15 cellular contexts compared by ENCODE assay signal in genomic region chr22:45200230-45200629, GRCh38.
"Had no signal": no experiment of that assay in that cellular context is flagged by ENCODE, and none has a peak within 500 bp of the region (broad histone marks: within the 10 kb centered on the region; RNA-seq: fewer than 3 reads in every experiment).

No MANE protein-coding gene starts in this region.

- H3K4me1 ChIP-seq: breast epithelium, upper lobe of right lung had no signal

- DNase-seq: activated CD4-positive, alpha-beta T cell treated with anti-CD3 and anti-CD28 coated beads, Interleukin-2, amount 10 ng/mL, durations not matched to agents 7 days and 5 days; anterior cingulate cortex; cerebellar nuclear complex; erythroblast; mammary epithelial cell; naive thymus-derived CD4-positive, alpha-beta T cell; retina; stimulated activated CD4-positive, alpha-beta T cell treated with anti-CD3 and anti-CD28 coated beads, Interleukin-15, amount 100 ng/mL, for 24 hours; stimulated activated CD4-positive, alpha-beta T cell treated with anti-CD3 and anti-CD28 coated beads, Interleukin-4, amount 100 ng/mL, for 24 hours; stimulated activated naive CD4-positive, alpha-beta T cell treated with Interleukin-2 at 50 U/mL for 16 hours; upper lobe of right lung had no signal

- H3K4me3 ChIP-seq: breast epithelium, gastroesophageal sphincter, upper lobe of right lung had no signal

- H3K9me3 Mint-ChIP-seq: activated CD4-positive, alpha-beta T cell treated with anti-CD3 and anti-CD28 coated beads, Interleukin-2, amount 10 ng/mL, durations not matched to agents 7 days and 5 days; activated T-helper 1 cell treated with anti-CD3 and anti-CD28 coated beads, Interleukin-12 subunit alpha, Interleukin-12 subunit beta, Interleukin-2, Interleukin-4 antibody, amounts not matched to agents 30 ng/mL and 10 ng/mL and 1 ng/mL, durations not matched to agents 14 hours and 24 hours and 36 hours; naive thymus-derived CD4-positive, alpha-beta T cell had no signal

- H3K4me3 Mint-ChIP-seq: activated CD4-positive, alpha-beta T cell treated with anti-CD3 and anti-CD28 coated beads, Interleukin-2, amount 10 ng/mL, durations not matched to agents 7 days and 5 days; activated T-helper 1 cell treated with anti-CD3 and anti-CD28 coated beads, Interleukin-12 subunit alpha, Interleukin-12 subunit beta, Interleukin-2, Interleukin-4 antibody, amounts not matched to agents 30 ng/mL and 10 ng/mL and 1 ng/mL, durations not matched to agents 14 hours and 24 hours and 36 hours; naive thymus-derived CD4-positive, alpha-beta T cell had no signal

- H3K9me3 ChIP-seq: breast epithelium, gastroesophageal sphincter, upper lobe of right lung had no signal

- H3K36me3 ChIP-seq: breast epithelium had no signal

- H3K27ac ChIP-seq: upper lobe of right lung had no signal

- H3K4me1 Mint-ChIP-seq: activated CD4-positive, alpha-beta T cell treated with anti-CD3 and anti-CD28 coated beads, Interleukin-2, amount 10 ng/mL, durations not matched to agents 7 days and 5 days; naive thymus-derived CD4-positive, alpha-beta T cell had no signal

- H3K27me3 Mint-ChIP-seq: activated CD4-positive, alpha-beta T cell treated with anti-CD3 and anti-CD28 coated beads, Interleukin-2, amount 10 ng/mL, durations not matched to agents 7 days and 5 days; naive thymus-derived CD4-positive, alpha-beta T cell had no signal

- H3K27me3 ChIP-seq: breast epithelium, gastroesophageal sphincter, upper lobe of right lung had no signal

- H3K27ac Mint-ChIP-seq: activated CD4-positive, alpha-beta T cell treated with anti-CD3 and anti-CD28 coated beads, Interleukin-2, amount 10 ng/mL, durations not matched to agents 7 days and 5 days; activated T-helper 1 cell treated with anti-CD3 and anti-CD28 coated beads, Interleukin-12 subunit alpha, Interleukin-12 subunit beta, Interleukin-2, Interleukin-4 antibody, amounts not matched to agents 30 ng/mL and 10 ng/mL and 1 ng/mL, durations not matched to agents 14 hours and 24 hours and 36 hours; naive thymus-derived CD4-positive, alpha-beta T cell had no signal

- ATAC-seq: gastroesophageal sphincter; left lobe of liver; naive thymus-derived CD4-positive, alpha-beta T cell; upper lobe of right lung had no signal
